8 cellular contexts compared by ENCODE assay signal in the genomic region with DNA sequence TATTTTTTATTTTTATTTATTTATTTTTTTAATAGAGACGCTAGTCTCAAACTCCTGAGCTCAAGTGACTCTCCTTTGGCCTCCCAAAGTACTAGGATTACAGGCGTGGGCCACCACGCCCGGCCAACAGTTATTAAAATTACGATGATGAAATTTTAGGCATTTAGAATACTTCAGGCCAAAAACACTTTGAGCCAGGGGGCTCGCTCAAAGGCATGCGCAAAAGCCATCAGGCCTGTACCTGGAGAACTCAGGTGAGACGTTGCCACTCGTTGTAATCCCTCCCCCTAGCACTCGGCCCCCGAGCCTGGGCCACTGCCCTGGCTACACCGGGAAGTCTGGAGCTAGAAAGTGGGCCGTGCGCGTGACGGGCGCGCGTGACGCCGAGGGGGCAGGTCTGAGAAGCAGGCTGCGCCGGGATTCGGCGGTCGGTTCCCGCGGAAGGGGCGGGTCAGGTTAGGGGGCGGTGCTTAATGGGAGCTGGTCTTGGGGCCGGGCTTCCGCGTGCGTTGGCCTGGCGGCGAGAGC. TPM values are rescaled to one million over a fixed set of nuclear protein-coding genes. Genes with fewer than 3 reads are reported as not detected.
DNase-seq lines count a peak whose midpoint lies in the region; ATAC-seq lines count a peak whose summit lies in the region.

No MANE protein-coding gene starts in this region.

- DNase-seq in A172 (ENCODE audit: low spot score), result peak; percentile 94
- peak; percentile 64 for DNase-seq in NCI-H2107 treated with DMSO at 0.1 percent for 48 hours (lab: John Stamatoyannopoulos, UW; ENCODE audit: unreplicated experiment)
- DNase-seq in UCSD-AML1 (lab: John Stamatoyannopoulos, UW; ENCODE audit: unreplicated experiment), result peak; percentile 98
- peak; percentile 90 for DNase-seq in brain pericyte (ENCODE audit: low read depth, low spot score)
- peak; percentile 85 for DNase-seq in skeletal muscle cell (ENCODE audit: low read depth)

- H3K4me3 ChIP-seq in iPS-11a (ENCODE audit: low read depth, low read length) (peak overlapping the region; percentile 43), skeletal muscle cell (ENCODE audit: low read depth, low read length) (peak overlapping the region; percentile 52)

- ATAC-seq in GM18858 (IDR thresholded peaks at IDR 0.05; ENCODE audit: unreplicated experiment), result peak; percentile 80
- peak; percentile 92 for ATAC-seq in HG03066 (IDR thresholded peaks at IDR 0.05; ENCODE audit: low read depth, unreplicated experiment)

RNA-seq across cellular contexts. Expression of a gene that starts 0.3 kb away (rescaled TPM):
- total RNA-seq in A172 (2014; rRNA removed; shearing (Covaris generic)), result 6.7 and 10.1 TPM in 2 replicates

RNA-seq across cellular contexts. Expression of a gene that starts 46.0 kb away (rescaled TPM):
- total RNA-seq in A172 (2014; rRNA removed; shearing (Covaris generic)), result 60.7 and 70.7 TPM in 2 replicates

Comparison
In these comparisons a context has a peak if more than half of its experiments do, and no peak if none do; other contexts are left out.
1. Peak in every context shown above with its lines: DNase-seq, ATAC-seq and H3K4me3 ChIP-seq.